ENCODE assay signal across 25 cellular contexts in the genomic region with DNA sequence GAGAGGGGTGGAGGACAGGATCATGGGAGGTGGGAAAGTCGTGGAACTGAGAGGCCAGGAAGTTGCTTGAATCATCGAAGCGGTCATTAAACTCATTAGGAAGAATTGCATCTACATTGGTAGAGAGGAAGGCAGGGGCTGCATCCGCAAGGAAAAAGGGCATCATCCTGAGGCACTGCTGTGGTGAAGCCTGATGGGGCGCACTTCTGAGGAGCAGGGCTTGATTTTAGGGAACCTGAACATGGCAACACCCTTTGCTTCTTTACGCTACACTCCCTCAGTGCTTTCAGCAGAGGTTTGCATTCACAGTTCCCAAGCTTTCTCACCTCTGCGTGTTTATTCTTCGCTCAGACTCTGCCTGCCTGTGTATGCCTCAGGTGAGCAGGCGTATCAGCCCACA.
"Had no signal": no experiment of that assay in that cellular context is flagged by ENCODE, and none has a peak within 500 bp of the region (broad histone marks: within the 10 kb centered on the region; RNA-seq: fewer than 3 reads in every experiment).

No MANE protein-coding gene starts in this region.

- H3K4me3 Mint-ChIP-seq: effector memory CD8-positive, alpha-beta T cell; naive thymus-derived CD4-positive, alpha-beta T cell; nephron; stimulated activated memory B cell treated with anti-CD40 and anti-IgM and Interleukin-4, amounts not matched to agents 10 μg/mL and 1 μg/mL and 100 μg/mL, for 72 hours; type B pancreatic cell had no signal

- DNase-seq: cortex of kidney; effector memory CD8-positive, alpha-beta T cell; hypothalamus; left cardiac atrium; left lung; mammary epithelial cell; mesendoderm; midbrain; naive thymus-derived CD4-positive, alpha-beta T cell; occipital lobe; ovary; posterior cingulate gyrus; psoas muscle; right cardiac atrium; sigmoid colon; spleen; stimulated activated CD4-positive, alpha-beta T cell treated with anti-CD3 and anti-CD28 coated beads, Interleukin-4, amount 100 ng/mL, for 4 hours; stimulated activated naive CD8-positive, alpha-beta T cell treated with anti-CD3 and anti-CD28 coated beads, Interleukin-15, Interleukin-2, amounts not matched to agents 100 U/mL and 50 U/mL, for 24 hours; substantia nigra; testis; tibial artery had no signal

- H3K27me3 ChIP-seq: left lung, ovary, sigmoid colon, spleen, testis, tibial artery had no signal

- H3K36me3 ChIP-seq: left lung, ovary, sigmoid colon, spleen, tibial artery had no signal

- H3K27me3 Mint-ChIP-seq: effector memory CD8-positive, alpha-beta T cell; naive thymus-derived CD4-positive, alpha-beta T cell; stimulated activated memory B cell treated with anti-CD40 and anti-IgM and Interleukin-4, amounts not matched to agents 10 μg/mL and 1 μg/mL and 100 μg/mL, for 72 hours had no signal

- H3K4me3 ChIP-seq: left lung, ovary, psoas muscle, sigmoid colon, spleen, testis, tibial artery had no signal

- FAIRE-seq: frontal cortex had no signal

- H3K9me3 ChIP-seq: ovary, psoas muscle, sigmoid colon, testis, tibial artery had no signal

- H3K27ac Mint-ChIP-seq: effector memory CD8-positive, alpha-beta T cell; naive thymus-derived CD4-positive, alpha-beta T cell; nephron; stimulated activated memory B cell treated with anti-CD40 and anti-IgM and Interleukin-4, amounts not matched to agents 10 μg/mL and 1 μg/mL and 100 μg/mL, for 72 hours; type B pancreatic cell had no signal

- H3K9me3 Mint-ChIP-seq: type B pancreatic cell had no signal

- ATAC-seq: effector memory CD8-positive, alpha-beta T cell; left cardiac atrium; left lung; naive thymus-derived CD4-positive, alpha-beta T cell; psoas muscle; right cardiac atrium; stimulated activated memory B cell treated with anti-CD40 and anti-IgM and Interleukin-4, amounts not matched to agents 10 μg/mL and 1 μg/mL and 100 μg/mL, for 72 hours; stimulated activated naive CD8-positive, alpha-beta T cell treated with anti-CD3 and anti-CD28 coated beads, Interleukin-15, Interleukin-2, amounts not matched to agents 100 U/mL and 50 U/mL, for 24 hours had no signal

- H3K27ac ChIP-seq: left lung, ovary, psoas muscle, sigmoid colon, spleen, testis, tibial artery had no signal

- H3K36me3 Mint-ChIP-seq: naive thymus-derived CD4-positive, alpha-beta T cell; stimulated activated memory B cell treated with anti-CD40 and anti-IgM and Interleukin-4, amounts not matched to agents 10 μg/mL and 1 μg/mL and 100 μg/mL, for 72 hours; type B pancreatic cell had no signal

- H3K4me1 ChIP-seq: left lung, psoas muscle, sigmoid colon, spleen, testis, tibial artery had no signal

- H3K4me1 Mint-ChIP-seq: naive thymus-derived CD4-positive, alpha-beta T cell; nephron; stimulated activated memory B cell treated with anti-CD40 and anti-IgM and Interleukin-4, amounts not matched to agents 10 μg/mL and 1 μg/mL and 100 μg/mL, for 72 hours had no signal
